ENCODE assay signal across 1 cellular context in genomic region chr11:70078095-70078795, GRCh38.
TF ChIP-seq lines count a peak whose summit lies in the region.

Gene ANO1 (plus strand): TSS chr11:70078317. CDS start chr11:70078607, 290 bp downstream.

TF ChIP-seq in HCT116, 20 proteins besides CTCF, POLR2A, EP300 and RAD21 (continued from another document):
- no peak for TF ChIP-seq YY1 (IDR thresholded peaks at IDR 0.05; ENCODE audit: extremely low read depth, insufficient replicate concordance, low read depth, low read length)
